In genomic region chr5:94618493-94619328, GRCh38 we compare ENCODE assay signal across 1 cellular context.
TF ChIP-seq lines count a peak whose summit lies in the region.

Gene KIAA0825 (minus strand): TSS chr5:94618604. CDS start chr5:94537126, 81,478 bp downstream.
Gene SLF1 (plus strand): TSS chr5:94618669. CDS start chr5:94628811, 10,142 bp downstream.

TF ChIP-seq in GM12878, 131 proteins besides CTCF, POLR2A, EP300 and RAD21 (continued from another document and continues in another):
- TF ChIP-seq HCFC1 (IDR thresholded peaks at IDR 0.05; ENCODE audit: low read length), result peak; percentile 82
- peak; percentile 70 for TF ChIP-seq SIX5 (IDR thresholded peaks at IDR 0.05; ENCODE audit: low read depth, low read length, severe bottlenecking)
- TF ChIP-seq ATF7 (IDR thresholded peaks at IDR 0.05; ENCODE audit: low read depth), result no peak
- TF ChIP-seq, protein P1, sequence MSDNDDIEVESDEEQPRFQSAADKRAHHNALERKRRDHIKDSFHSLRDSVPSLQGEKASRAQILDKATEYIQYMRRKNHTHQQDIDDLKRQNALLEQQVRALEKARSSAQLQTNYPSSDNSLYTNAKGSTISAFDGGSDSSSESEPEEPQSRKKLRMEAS (IDR thresholded peaks at IDR 0.05; ENCODE audit: low read depth, low read length), result 0 out of 2 replicates have a peak, but pooled peaks have one; percentile 33
- TF ChIP-seq YY1 (IDR thresholded peaks at IDR 0.05; ENCODE audit: low read depth, low read length), result peak; percentile 61
- TF ChIP-seq WRNIP1 (IDR thresholded peaks at IDR 0.05; ENCODE audit: borderline replicate concordance, low read depth, low read length), result no peak
- no peak for TF ChIP-seq PBX3 (IDR thresholded peaks at IDR 0.05; ENCODE audit: insufficient replicate concordance, low read depth, low read length)
- peak; percentile 60 for TF ChIP-seq RELA (IDR thresholded peaks at IDR 0.05; ENCODE audit: borderline replicate concordance, partially characterized antibody)
- TF ChIP-seq, protein P2, sequence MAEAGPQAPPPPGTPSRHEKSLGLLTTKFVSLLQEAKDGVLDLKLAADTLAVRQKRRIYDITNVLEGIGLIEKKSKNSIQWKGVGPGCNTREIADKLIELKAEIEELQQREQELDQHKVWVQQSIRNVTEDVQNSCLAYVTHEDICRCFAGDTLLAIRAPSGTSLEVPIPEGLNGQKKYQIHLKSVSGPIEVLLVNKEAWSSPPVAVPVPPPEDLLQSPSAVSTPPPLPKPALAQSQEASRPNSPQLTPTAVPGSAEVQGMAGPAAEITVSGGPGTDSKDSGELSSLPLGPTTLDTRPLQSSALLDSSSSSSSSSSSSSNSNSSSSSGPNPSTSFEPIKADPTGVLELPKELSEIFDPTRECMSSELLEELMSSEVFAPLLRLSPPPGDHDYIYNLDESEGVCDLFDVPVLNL (IDR thresholded peaks at IDR 0.05; ENCODE audit: low read depth, low read length), result peak; percentile 93
- peak; percentile 100 for TF ChIP-seq NR2C1 (IDR thresholded peaks at IDR 0.05)
- 0 out of 2 replicates have a peak, but pooled peaks have one; percentile 26 for TF ChIP-seq NR2F1 (conservative IDR thresholded peaks at IDR 0.05)
- TF ChIP-seq SMAD5 (IDR thresholded peaks at IDR 0.05; ENCODE audit: low read depth), result no peak
- TF ChIP-seq FOS (IDR thresholded peaks at IDR 0.05; ENCODE audit: borderline replicate concordance, extremely low read depth, insufficient read length), result no peak
- peak in 1 of 2 experiments; percentile 60; a peak in 1 of 4 replicates for TF ChIP-seq SRF (IDR thresholded peaks at IDR 0.05; ENCODE audit: low read depth in 2 of 2, low read length in 2 of 2)
- TF ChIP-seq BHLHE40 (IDR thresholded peaks at IDR 0.05; ENCODE audit: borderline replicate concordance in 1 of 2, low read depth in 2 of 2, low read length in 1 of 2), result peak in 1 of 2 experiments; percentile 59; a peak in 1 of 4 replicates
- TF ChIP-seq SIN3A (IDR thresholded peaks at IDR 0.05; ENCODE audit: low read depth, low read length), result peak; percentile 99
- no peak for TF ChIP-seq ZNF274 (IDR thresholded peaks at IDR 0.05; ENCODE audit: insufficient read depth, insufficient read length)
- TF ChIP-seq NFYA (IDR thresholded peaks at IDR 0.05; ENCODE audit: borderline replicate concordance, low read depth, low read length), result no peak
- peak; percentile 90 for TF ChIP-seq NR2C2 (IDR thresholded peaks at IDR 0.05; ENCODE audit: borderline replicate concordance, control insufficient read depth, insufficient read length, low read depth)
- no peak for TF ChIP-seq BCL3 (IDR thresholded peaks at IDR 0.05; ENCODE audit: borderline replicate concordance, insufficient read depth, low read depth, low read length, poor library complexity, severe bottlenecking)
- TF ChIP-seq, protein P3, sequence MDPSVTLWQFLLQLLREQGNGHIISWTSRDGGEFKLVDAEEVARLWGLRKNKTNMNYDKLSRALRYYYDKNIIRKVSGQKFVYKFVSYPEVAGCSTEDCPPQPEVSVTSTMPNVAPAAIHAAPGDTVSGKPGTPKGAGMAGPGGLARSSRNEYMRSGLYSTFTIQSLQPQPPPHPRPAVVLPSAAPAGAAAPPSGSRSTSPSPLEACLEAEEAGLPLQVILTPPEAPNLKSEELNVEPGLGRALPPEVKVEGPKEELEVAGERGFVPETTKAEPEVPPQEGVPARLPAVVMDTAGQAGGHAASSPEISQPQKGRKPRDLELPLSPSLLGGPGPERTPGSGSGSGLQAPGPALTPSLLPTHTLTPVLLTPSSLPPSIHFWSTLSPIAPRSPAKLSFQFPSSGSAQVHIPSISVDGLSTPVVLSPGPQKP (IDR thresholded peaks at IDR 0.05; ENCODE audit: low read depth, low read length), result 0 out of 2 replicates have a peak, but pooled peaks have one; percentile 13
- TF ChIP-seq MYC (IDR thresholded peaks at IDR 0.05; ENCODE audit: insufficient read depth, insufficient read length, insufficient replicate concordance, low read length, severe bottlenecking), result no peak
- no peak for TF ChIP-seq ESRRA (IDR thresholded peaks at IDR 0.05; ENCODE audit: low read length)
- no peak for TF ChIP-seq EZH2 (IDR thresholded peaks at IDR 0.05; ENCODE audit: borderline replicate concordance, control insufficient read depth, low read depth, low read length)
- TF ChIP-seq PAX5 (IDR thresholded peaks at IDR 0.05; ENCODE audit: borderline replicate concordance, low read depth, low read length), result peak; percentile 23; the same call in 1 of the 2 replicates
- peak; percentile 71; the same call in 2 of the 3 replicates for TF ChIP-seq POU2F2 (IDR thresholded peaks at IDR 0.05; ENCODE audit: borderline replicate concordance, low read depth, low read length)
- TF ChIP-seq TARDBP (IDR thresholded peaks at IDR 0.05; ENCODE audit: borderline replicate concordance), result 0 out of 2 replicates have a peak, but pooled peaks have one; percentile 40
- peak; percentile 99; the same call in 1 of the 2 replicates for TF ChIP-seq RB1 (IDR thresholded peaks at IDR 0.05; ENCODE audit: borderline replicate concordance)
- peak; percentile 70; the same call in 1 of the 2 replicates for TF ChIP-seq ZSCAN29 (IDR thresholded peaks at IDR 0.05)
- peak; percentile 46; the same call in 1 of the 2 replicates for TF ChIP-seq GATAD2B (conservative IDR thresholded peaks at IDR 0.05; ENCODE audit: low read depth)
- TF ChIP-seq TCF3 (IDR thresholded peaks at IDR 0.05; ENCODE audit: borderline replicate concordance, insufficient read depth, low read depth, low read length), result no peak
- no peak for TF ChIP-seq MTA3 (IDR thresholded peaks at IDR 0.05; ENCODE audit: borderline replicate concordance, low read length)
- peak; percentile 87 for TF ChIP-seq BMI1 (IDR thresholded peaks at IDR 0.05; ENCODE audit: borderline replicate concordance)
- no peak for TF ChIP-seq PAX8 (IDR thresholded peaks at IDR 0.05)
- TF ChIP-seq BCL11A (IDR thresholded peaks at IDR 0.05; ENCODE audit: low read depth, low read length), result no peak
- peak; percentile 74 for TF ChIP-seq TAF1 (IDR thresholded peaks at IDR 0.05; ENCODE audit: borderline replicate concordance, low read depth, low read length)
- TF ChIP-seq ATF3 (IDR thresholded peaks at IDR 0.05; ENCODE audit: borderline replicate concordance, extremely low read depth, low read depth, low read length), result no peak
- TF ChIP-seq MTA2 (IDR thresholded peaks at IDR 0.05; ENCODE audit: low read depth), result peak; percentile 97
- TF ChIP-seq, protein P4, sequence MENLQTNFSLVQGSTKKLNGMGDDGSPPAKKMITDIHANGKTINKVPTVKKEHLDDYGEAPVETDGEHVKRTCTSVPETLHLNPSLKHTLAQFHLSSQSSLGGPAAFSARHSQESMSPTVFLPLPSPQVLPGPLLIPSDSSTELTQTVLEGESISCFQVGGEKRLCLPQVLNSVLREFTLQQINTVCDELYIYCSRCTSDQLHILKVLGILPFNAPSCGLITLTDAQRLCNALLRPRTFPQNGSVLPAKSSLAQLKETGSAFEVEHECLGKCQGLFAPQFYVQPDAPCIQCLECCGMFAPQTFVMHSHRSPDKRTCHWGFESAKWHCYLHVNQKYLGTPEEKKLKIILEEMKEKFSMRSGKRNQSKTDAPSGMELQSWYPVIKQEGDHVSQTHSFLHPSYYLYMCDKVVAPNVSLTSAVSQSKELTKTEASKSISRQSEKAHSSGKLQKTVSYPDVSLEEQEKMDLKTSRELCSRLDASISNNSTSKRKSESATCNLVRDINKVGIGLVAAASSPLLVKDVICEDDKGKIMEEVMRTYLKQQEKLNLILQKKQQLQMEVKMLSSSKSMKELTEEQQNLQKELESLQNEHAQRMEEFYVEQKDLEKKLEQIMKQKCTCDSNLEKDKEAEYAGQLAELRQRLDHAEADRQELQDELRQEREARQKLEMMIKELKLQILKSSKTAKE (IDR thresholded peaks at IDR 0.05; ENCODE audit: low read depth, poor library complexity, severe bottlenecking), result no peak
- peak; percentile 53; the same call in 1 of the 2 replicates for TF ChIP-seq MLLT1 (IDR thresholded peaks at IDR 0.05)
- peak; percentile 38; the same call in 1 of the 2 replicates for TF ChIP-seq CBFB (IDR thresholded peaks at IDR 0.05; ENCODE audit: low read depth)
- peak; percentile 40; the same call in 1 of the 2 replicates for TF ChIP-seq TCF12 (IDR thresholded peaks at IDR 0.05; ENCODE audit: low read depth, low read length)
- TF ChIP-seq CBX3 (IDR thresholded peaks at IDR 0.05; ENCODE audit: borderline replicate concordance, low read depth), result no peak
- peak; percentile 95 for TF ChIP-seq MXI1 (IDR thresholded peaks at IDR 0.05; ENCODE audit: low read depth, low read length)
- TF ChIP-seq CHD4 (IDR thresholded peaks at IDR 0.05), result no peak
- TF ChIP-seq RCOR1 (conservative IDR thresholded peaks at IDR 0.05; ENCODE audit: low read depth, low read length), result no peak
- peak; percentile 100 for TF ChIP-seq GABPA (IDR thresholded peaks at IDR 0.05; ENCODE audit: low read depth)
- TF ChIP-seq POLR2AphosphoS2 (IDR thresholded peaks at IDR 0.05; ENCODE audit: low read depth, low read length), result no peak
- TF ChIP-seq DPF2 (IDR thresholded peaks at IDR 0.05), result peak; percentile 61; the same call in 1 of the 2 replicates
- TF ChIP-seq, protein P5, sequence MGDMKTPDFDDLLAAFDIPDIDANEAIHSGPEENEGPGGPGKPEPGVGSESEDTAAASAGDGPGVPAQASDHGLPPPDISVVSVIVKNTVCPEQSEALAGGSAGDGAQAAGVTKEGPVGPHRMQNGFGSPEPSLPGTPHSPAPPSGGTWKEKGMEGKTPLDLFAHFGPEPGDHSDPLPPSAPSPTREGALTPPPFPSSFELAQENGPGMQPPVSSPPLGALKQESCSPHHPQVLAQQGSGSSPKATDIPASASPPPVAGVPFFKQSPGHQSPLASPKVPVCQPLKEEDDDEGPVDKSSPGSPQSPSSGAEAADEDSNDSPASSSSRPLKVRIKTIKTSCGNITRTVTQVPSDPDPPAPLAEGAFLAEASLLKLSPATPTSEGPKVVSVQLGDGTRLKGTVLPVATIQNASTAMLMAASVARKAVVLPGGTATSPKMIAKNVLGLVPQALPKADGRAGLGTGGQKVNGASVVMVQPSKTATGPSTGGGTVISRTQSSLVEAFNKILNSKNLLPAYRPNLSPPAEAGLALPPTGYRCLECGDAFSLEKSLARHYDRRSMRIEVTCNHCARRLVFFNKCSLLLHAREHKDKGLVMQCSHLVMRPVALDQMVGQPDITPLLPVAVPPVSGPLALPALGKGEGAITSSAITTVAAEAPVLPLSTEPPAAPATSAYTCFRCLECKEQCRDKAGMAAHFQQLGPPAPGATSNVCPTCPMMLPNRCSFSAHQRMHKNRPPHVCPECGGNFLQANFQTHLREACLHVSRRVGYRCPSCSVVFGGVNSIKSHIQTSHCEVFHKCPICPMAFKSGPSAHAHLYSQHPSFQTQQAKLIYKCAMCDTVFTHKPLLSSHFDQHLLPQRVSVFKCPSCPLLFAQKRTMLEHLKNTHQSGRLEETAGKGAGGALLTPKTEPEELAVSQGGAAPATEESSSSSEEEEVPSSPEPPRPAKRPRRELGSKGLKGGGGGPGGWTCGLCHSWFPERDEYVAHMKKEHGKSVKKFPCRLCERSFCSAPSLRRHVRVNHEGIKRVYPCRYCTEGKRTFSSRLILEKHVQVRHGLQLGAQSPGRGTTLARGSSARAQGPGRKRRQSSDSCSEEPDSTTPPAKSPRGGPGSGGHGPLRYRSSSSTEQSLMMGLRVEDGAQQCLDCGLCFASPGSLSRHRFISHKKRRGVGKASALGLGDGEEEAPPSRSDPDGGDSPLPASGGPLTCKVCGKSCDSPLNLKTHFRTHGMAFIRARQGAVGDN (IDR thresholded peaks at IDR 0.05), result no peak
- TF ChIP-seq TCF7 (IDR thresholded peaks at IDR 0.05; ENCODE audit: borderline replicate concordance), result no peak
- TF ChIP-seq RAD51 (IDR thresholded peaks at IDR 0.05), result no peak
- TF ChIP-seq SMAD1 (IDR thresholded peaks at IDR 0.05; ENCODE audit: low read depth, partially characterized antibody), result no peak
- TF ChIP-seq CREB1 (IDR thresholded peaks at IDR 0.05; ENCODE audit: low read depth), result peak; percentile 41
- TF ChIP-seq SPI1 (IDR thresholded peaks at IDR 0.05; ENCODE audit: borderline replicate concordance, insufficient read depth, low read depth, low read length), result peak; percentile 39; the same call in 1 of the 2 replicates
- TF ChIP-seq HDAC6 (IDR thresholded peaks at IDR 0.05; ENCODE audit: unreplicated experiment), result no peak
